ENCODE assay signal across 12 cellular contexts in the genomic region with DNA sequence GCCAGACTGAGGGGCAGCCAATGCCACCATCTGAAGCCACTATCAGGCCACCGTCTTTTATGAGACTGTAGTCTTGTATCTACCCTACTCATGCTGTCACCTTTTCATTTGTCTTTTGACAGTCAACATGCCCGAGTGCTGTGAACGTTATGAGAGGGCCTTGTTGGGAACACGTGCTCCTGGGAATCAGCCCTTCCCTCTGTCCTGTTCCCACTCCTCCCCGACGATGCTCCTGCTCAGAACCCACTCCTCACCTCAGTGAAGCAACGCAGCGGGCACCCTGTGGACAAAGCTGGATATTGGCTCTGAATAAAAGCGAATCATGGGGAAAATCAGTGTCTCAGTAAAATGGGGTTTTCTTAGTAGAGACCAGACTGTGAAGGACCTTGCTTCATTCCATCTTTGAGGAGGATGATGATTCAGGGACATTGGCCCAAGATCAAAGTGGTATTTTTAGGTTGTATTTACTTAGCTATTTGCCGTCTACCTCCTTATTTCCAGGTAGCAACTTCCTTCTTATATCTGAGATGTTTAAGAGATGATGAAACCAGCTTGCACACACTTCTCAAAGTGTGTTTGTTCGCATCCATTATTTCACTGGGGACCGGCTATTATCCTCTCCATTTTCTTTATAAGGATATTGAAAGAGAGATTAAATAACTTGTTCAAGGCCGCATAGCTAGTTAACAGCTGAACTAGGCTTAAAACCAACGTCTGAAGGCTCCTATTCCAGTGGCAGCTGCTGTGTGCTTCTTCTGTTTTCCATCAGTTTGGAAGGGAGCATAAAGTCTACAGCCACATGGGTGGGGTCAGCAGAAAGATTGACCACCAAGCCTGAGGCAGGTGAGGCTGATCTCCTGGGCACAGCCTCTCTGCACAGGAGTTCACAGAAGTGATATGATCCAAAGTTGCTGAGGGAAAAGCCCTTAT. TPM values are rescaled to one million over a fixed set of nuclear protein-coding genes. Genes with fewer than 3 reads are reported as not detected.
DNase-seq lines count a peak whose midpoint lies in the region; TF ChIP-seq lines count a peak whose summit lies in the region.
"Had no signal": no experiment of that assay in that cellular context is flagged by ENCODE, and none has a peak within 500 bp of the region (broad histone marks: within the 10 kb centered on the region; RNA-seq: fewer than 3 reads in every experiment).

No MANE protein-coding gene starts in this region.

- DNase-seq in EH (ENCODE audit: low read depth) (peak; percentile 25), Peyer's patch (no peak), fibroblast of peridontal ligament (ENCODE audit: extremely low read depth) (peak; percentile 34), renal cortical epithelial cell (ENCODE audit: low read depth) (peak; percentile 35), KBM-7 (no peak), head of caudate nucleus (no peak), posterior vena cava (ENCODE audit: low spot score) (no peak), NCI-H82 treated with DMSO at 0.1 percent for 48 hours (lab: John Stamatoyannopoulos, UW; ENCODE audit: unreplicated experiment) (no peak)
- DNase-seq: Caco-2; right lobe of liver; stimulated activated naive CD4-positive, alpha-beta T cell had no signal

- no peak for TF ChIP-seq CTCF in Peyer's patch (IDR thresholded peaks at IDR 0.05)

- no peaks in the 10 kb centered on the region for H3K9me3 ChIP-seq in Peyer's patch
- H3K9me3 ChIP-seq: Caco-2, right lobe of liver had no signal

- intact Hi-C loops in head of caudate nucleus (cut with DNase I) (no loop called here), posterior vena cava (cut with DNase I) (no loop called here)

- H3K36me3 ChIP-seq in Peyer's patch = no peaks in the 10 kb centered on the region
- H3K36me3 ChIP-seq: right lobe of liver had no signal

- no peak for TF ChIP-seq POLR2A in Peyer's patch (IDR thresholded peaks at IDR 0.05)

- in situ Hi-C loops in KBM-7 (cut with MboI; ENCODE audit: low pct_unique_long_range_greater_than_20kb, low sequenced_read_pairs) = no loop called here

- H3K4me3 ChIP-seq in Peyer's patch = no peak overlapping the region
- H3K4me3 ChIP-seq: right lobe of liver had no signal

- H3K4me1 ChIP-seq in Peyer's patch = peaks cover 0 to 72% (median 19%) of the 10 kb centered on the region in 4 donors

- peak overlapping the region; percentile 49 to 87 (median 74) for H3K27ac ChIP-seq in Peyer's patch
- H3K27ac ChIP-seq: HL-60 had no signal

- no peaks in the 10 kb centered on the region for H3K27me3 ChIP-seq in Peyer's patch
- H3K27me3 ChIP-seq: right lobe of liver had no signal

RNA-seq across cellular contexts. Expression of a gene that starts 43.9 kb away (rescaled TPM):
- 100 to 1,000 TPM in 3 of 4 donors, 10 to 100 TPM in 1; 87.5 to 196 (median 128) TPM for total RNA-seq in Peyer's patch
- total RNA-seq in renal cortical epithelial cell = 16.3 and 81.9 TPM in 2 replicates
- total RNA-seq in posterior vena cava = 100 to 1,000 TPM; 135 to 138 TPM

RNA-seq across cellular contexts. Expression of a gene that starts 50.9 kb away (rescaled TPM):
- total RNA-seq in Peyer's patch (10 to 100 TPM in 2 of 4 donors, 1 to 10 TPM in 1, not detected in 1; 5.9 to 29.2 (median 12.5) TPM), renal cortical epithelial cell (7.5 and 8.3 TPM in 2 replicates), posterior vena cava (1 to 10 TPM; 5.6 to 5.7 TPM)

Comparison
In these comparisons a context has a peak if more than half of its experiments do, and no peak if none do; other contexts are left out.
1. DNase-seq: peak in EH (single experiment), fibroblast of peridontal ligament (single experiment) and renal cortical epithelial cell (single experiment); none in Peyer's patch (0 of 3), KBM-7 (single experiment), head of caudate nucleus (0 of 42), posterior vena cava (single experiment) and NCI-H82 treated with DMSO at 0.1 percent for 48 hours (single experiment).